8 cellular contexts compared by ENCODE assay signal in genomic region chr19:46546194-46546896, GRCh38. TPM values are rescaled to one million over a fixed set of nuclear protein-coding genes. Genes with fewer than 3 reads are reported as not detected.
DNase-seq lines count a peak whose midpoint lies in the region; ATAC-seq, FAIRE-seq and TF ChIP-seq lines count a peak whose summit lies in the region.

No MANE protein-coding gene starts in this region.

- DNase-seq in DMS53 treated with DMSO at 0.1 percent for 48 hours (lab: John Stamatoyannopoulos, UW; ENCODE audit: unreplicated experiment) (peak; percentile 45), LoVo (ENCODE audit: low spot score) (peak; percentile 57), GM12878 (ENCODE audit: low read depth, low spot score) (no peak), left colon (peak; percentile 40 to 58), thyroid gland (peak; percentile 80 to 81), NCI-H1694 treated with DMSO at 0.1 percent for 48 hours (lab: John Stamatoyannopoulos, UW) (no peak)

- FAIRE-seq in GM12878 (lab: Jason Lieb, UNC) = no peak

- no TSS peak for BruUV-seq in GM12878 (replicated peaks; lab: Mats Ljungman, UMichigan)

- POLR2A ChIA-PET in GM12878 (lab: Charles Lee) = no interaction called here

- CTCF ChIA-PET in GM12878 (lab: Yijun Ruan, JAX) = interaction anchor here (0.9 to 7.1 kb wide), 2 partner anchors 16 to 30 kb away, joined by 3 to 33 read pairs; no protein-coding TSS in a partner anchor

- TF ChIP-seq POLR2A in GM12878 (IDR thresholded peaks at IDR 0.05; ENCODE audit: low read depth, low read length) (no peak), thyroid gland (IDR thresholded peaks at IDR 0.05) (no peak)

- SMC1A ChIA-PET in GM12878 (lab: Charles Lee; ENCODE audit: uncharacterized antibody, unreplicated experiment) = no interaction called here

- TF ChIP-seq EP300 in GM12878 (IDR thresholded peaks at IDR 0.05; ENCODE audit: borderline replicate concordance in 1 of 2, control insufficient read depth in 1 of 2, low read depth in 2 of 2, low read length in 2 of 2) = no peak

- H3K4me3 ChIP-seq in GM12878 (no peak overlapping the region), thyroid gland (replicated peaks in 1 of 3) (no peak overlapping the region)

- H3K4me1 ChIP-seq in GM12878 (ENCODE audit: control insufficient read depth, insufficient read depth, low read length) = no peaks in the 10 kb centered on the region
- H3K4me1 ChIP-seq in thyroid gland = peaks cover 0 to 8% of the 10 kb centered on the region in 2 donors

- TF ChIP-seq RAD21 in GM12878 (IDR thresholded peaks at IDR 0.05; ENCODE audit: insufficient read depth, low read depth, low read length) = no peak

- H3K36me3 ChIP-seq in GM12878 (ENCODE audit: control insufficient read depth in 2 of 2, insufficient read depth in 2 of 2, low read length in 1 of 2) = no peaks in the 10 kb centered on the region
- H3K36me3 ChIP-seq in thyroid gland = no peaks in the 10 kb centered on the region

- WGBS in GM12878 (ENCODE audit: insufficient coverage, insufficient replicate concordance, low lambda C conversion rate, missing lambda C conversion rate) = 74% methylated on average over 7 of the region's 7 CpGs
- WGBS in thyroid gland, 2 donors = 45 to 54% methylated on average over 7 of the region's 7 CpGs

- no peak for TF ChIP-seq CTCF in GM12878 (IDR thresholded peaks at IDR 0.05 in 2 of 3, conservative IDR thresholded peaks at IDR 0.05 in 1 of 3; ENCODE audit: control insufficient read depth in 2 of 3, extremely low read depth in 1 of 3, insufficient read depth in 1 of 3, low read depth in 3 of 3, low read length in 3 of 3)
- no peak for TF ChIP-seq CTCF in thyroid gland (IDR thresholded peaks at IDR 0.05)

- H3K4me2 ChIP-seq in GM12878 (ENCODE audit: control insufficient read depth, insufficient read depth) = no peak overlapping the region

- H3K79me2 ChIP-seq in GM12878 (ENCODE audit: control insufficient read depth, insufficient read depth, low read length) = no peaks in the 10 kb centered on the region

- RAD21 ChIA-PET in GM12878 (lab: Charles Lee; ENCODE audit: unreplicated experiment) = interaction anchor here (0.6 kb wide), 1 partner anchor 212 kb away, joined by 3 read pairs; no protein-coding TSS in a partner anchor

- H3K27me3 ChIP-seq in GM12878 (replicated peaks in 1 of 2; ENCODE audit: control insufficient read depth in 2 of 2, insufficient read depth in 2 of 2, low read length in 1 of 2) (no peaks in the 10 kb centered on the region), thyroid gland (no peaks in the 10 kb centered on the region)

- peaks cover 2% of the 10 kb centered on the region; the same call in 2 of the 3 replicates for H3K9me3 ChIP-seq in GM12878 (replicated peaks; ENCODE audit: control insufficient read depth, insufficient read depth, low read length)
- no peaks in the 10 kb centered on the region for H3K9me3 ChIP-seq in thyroid gland

- H4K20me1 ChIP-seq in GM12878 (ENCODE audit: control insufficient read depth, insufficient read depth) = no peaks in the 10 kb centered on the region

- ATAC-seq in GM12878 (peak; percentile 62), left colon (peak; percentile 98), GM18867 (IDR thresholded peaks at IDR 0.05; ENCODE audit: unreplicated experiment) (no peak), GM19463 (IDR thresholded peaks at IDR 0.05; ENCODE audit: unreplicated experiment) (no peak)

- no peak overlapping the region for H2AFZ ChIP-seq in GM12878 (ENCODE audit: control insufficient read depth, low read depth, low read length)

- H3K9ac ChIP-seq in GM12878 (ENCODE audit: control insufficient read depth, insufficient read depth, low read length) = no peak overlapping the region

- H3K27ac ChIP-seq in GM12878 (ENCODE audit: control insufficient read depth, insufficient read depth) = no peak overlapping the region
- peak overlapping the region in 2 of 3 donors; percentile 3 to 41 for H3K27ac ChIP-seq in thyroid gland

- in situ Hi-C loops in GM12878 (cut with MboI) = no loop called here

- intact Hi-C loops in GM12878 (cut with micrococcal nuclease; ENCODE audit: unreplicated experiment) = no loop called here
- intact Hi-C loops in left colon (cut with DNase I, micrococcal nuclease) = no loop called here
- intact Hi-C loops in thyroid gland (cut with DNase I) = no loop called here

TF ChIP-seq in GM12878, 131 proteins besides CTCF, POLR2A, EP300 and RAD21 (continues in another document):
- TF ChIP-seq FOXM1 (IDR thresholded peaks at IDR 0.05; ENCODE audit: low read depth, low read length) (no peak), NRF1 (conservative IDR thresholded peaks at IDR 0.05; ENCODE audit: low read depth, low read length) (no peak), ZZZ3 (IDR thresholded peaks at IDR 0.05; ENCODE audit: control insufficient read depth, insufficient read length, low read depth) (no peak), HCFC1 (IDR thresholded peaks at IDR 0.05; ENCODE audit: low read length) (peak; percentile 60), USF1 (IDR thresholded peaks at IDR 0.05; ENCODE audit: borderline replicate concordance, extremely low read length, insufficient read depth, low read depth, low read length) (peak; percentile 66), NFYA (IDR thresholded peaks at IDR 0.05; ENCODE audit: borderline replicate concordance, low read depth, low read length) (no peak), RCOR1 (conservative IDR thresholded peaks at IDR 0.05; ENCODE audit: low read depth, low read length) (no peak), YY1 (IDR thresholded peaks at IDR 0.05; ENCODE audit: low read depth, low read length) (peak; percentile 92), IKZF1 (conservative IDR thresholded peaks at IDR 0.05) (no peak), NFIC (IDR thresholded peaks at IDR 0.05; ENCODE audit: low read depth, low read length) (no peak), E4F1 (IDR thresholded peaks at IDR 0.05; ENCODE audit: borderline replicate concordance, partially characterized antibody) (no peak)

RNA-seq across cellular contexts. Expression of gene PNMA8B, which starts 50.7 kb away (rescaled TPM):
- total RNA-seq in GM12878 (2013; cell fraction: nucleolus; rRNA removed) = 0.08 TPM in 1 of 2 replicates, not detected in the other
- total RNA-seq in GM12878 (2014; rRNA removed) = not detected in 2 replicates
- total RNA-seq in GM12878 (2014; rRNA removed; fragmentation: Illumina TruSeq; extraction: Trizol) = not detected in 2 replicates
- not detected in 2 replicates for total RNA-seq in GM12878 (2021)
- polyA plus RNA-seq in GM12878 (2011; ENCODE audit: low read depth) = not detected
- not detected in 2 replicates for polyA plus RNA-seq in GM12878 (2011; rRNA removed)
- polyA plus RNA-seq in GM12878 (2011; cell fraction: cytosol; rRNA removed) = not detected in 2 replicates
- not detected in 2 replicates for polyA plus RNA-seq in GM12878 (2011; cell fraction: nucleus; rRNA removed)
- polyA plus RNA-seq in GM12878 (2012) = 0.01 TPM in 1 of 2 replicates, not detected in the other
- 0.01 TPM in 1 of 2 replicates, not detected in the other for polyA plus RNA-seq in GM12878 (2014; fragmentation: Illumina TruSeq; extraction: Trizol)
- polyA plus RNA-seq in GM12878 (2014; fragmentation: Nextera tagmentation; extraction: Ambion mirVana) = not detected
- not detected in 2 replicates for polyA plus RNA-seq in GM12878 (2014; rRNA removed)
- not detected for polyA plus RNA-seq in GM12878 (2016; fragmentation: Nextera tagmentation; extraction: Ambion mirVana)
- not detected in 2 replicates for polyA minus RNA-seq in GM12878 (2011; rRNA and poly(A)+ RNA removed)
- polyA minus RNA-seq in GM12878 (2011; cell fraction: cytosol; rRNA and poly(A)+ RNA removed) = not detected in 2 replicates
- polyA minus RNA-seq in GM12878 (2011; cell fraction: nucleus; rRNA and poly(A)+ RNA removed) = not detected in 2 replicates
- under 1 TPM; 0.21 to 0.61 TPM for total RNA-seq in left colon
- total RNA-seq in thyroid gland = 1 to 10 TPM; 1.3 to 1.5 (median 1.5) TPM

RNA-seq across cellular contexts. Expression of gene CALM3, which starts 54.8 kb away (rescaled TPM):
- total RNA-seq in GM12878 (2013; cell fraction: nucleolus; rRNA removed) = 54.7 and 60.8 TPM in 2 replicates
- total RNA-seq in GM12878 (2014; rRNA removed) (177 and 178 TPM in 2 replicates), GM12878 (2014; rRNA removed; fragmentation: Illumina TruSeq; extraction: Trizol) (197 and 205 TPM in 2 replicates), GM12878 (2021) (371 and 375 TPM in 2 replicates), left colon (100 to 1,000 TPM; 250 to 278 TPM), thyroid gland (100 to 1,000 TPM; 108 to 190 (median 155) TPM)
- 291 TPM for polyA plus RNA-seq in GM12878 (2011; ENCODE audit: low read depth)
- polyA plus RNA-seq in GM12878 (2011; rRNA removed) (733 and 849 TPM in 2 replicates), GM12878 (2014; fragmentation: Illumina TruSeq; extraction: Trizol) (338 and 393 TPM in 2 replicates), GM12878 (2014; fragmentation: Nextera tagmentation; extraction: Ambion mirVana) (100 to 1,000 TPM; 164 to 202 TPM), GM12878 (2014; rRNA removed) (346 and 407 TPM in 2 replicates), GM12878 (2016; fragmentation: Nextera tagmentation; extraction: Ambion mirVana) (100 to 1,000 TPM; 349 to 375 TPM)
- 498 and 585 TPM in 2 replicates for polyA plus RNA-seq in GM12878 (2011; cell fraction: cytosol; rRNA removed)
- 422 and 445 TPM in 2 replicates for polyA plus RNA-seq in GM12878 (2011; cell fraction: nucleus; rRNA removed)
- 373 and 454 TPM in 2 replicates for polyA plus RNA-seq in GM12878 (2012)
- 226 and 423 TPM in 2 replicates for polyA minus RNA-seq in GM12878 (2011; rRNA and poly(A)+ RNA removed)
- polyA minus RNA-seq in GM12878 (2011; cell fraction: cytosol; rRNA and poly(A)+ RNA removed) = 89.3 and 102 TPM in 2 replicates
- 49.6 and 52.8 TPM in 2 replicates for polyA minus RNA-seq in GM12878 (2011; cell fraction: nucleus; rRNA and poly(A)+ RNA removed)

Comparison
In these comparisons a context has a peak if more than half of its experiments do, and no peak if none do; other contexts are left out.
1. DNase-seq: peak in DMS53 treated with DMSO at 0.1 percent for 48 hours (single experiment), LoVo (single experiment), left colon (2 of 2) and thyroid gland (2 of 2); none in GM12878 (single experiment) and NCI-H1694 treated with DMSO at 0.1 percent for 48 hours (single experiment).
2. ATAC-seq: peak in GM12878 (single experiment) and left colon (single experiment); none in GM18867 (single experiment) and GM19463 (single experiment).